In genomic region chr1:56415720-56416119, GRCh38 we compare ENCODE assay signal across 19 cellular contexts.
DNase-seq lines count a peak whose midpoint lies in the region; ATAC-seq, FAIRE-seq and TF ChIP-seq lines count a peak whose summit lies in the region.
"Had no signal": no experiment of that assay in that cellular context is flagged by ENCODE, and none has a peak within 500 bp of the region (broad histone marks: within the 10 kb centered on the region; RNA-seq: fewer than 3 reads in every experiment).

No MANE protein-coding gene starts in this region.

- no peaks in the 10 kb centered on the region for H3K79me2 ChIP-seq in PC-3 (ENCODE audit: low read length)

- WGBS in A549 (ENCODE audit: missing lambda C conversion rate) = 90% methylated on average over 4 of the region's 4 CpGs
- WGBS in lower leg skin, 2 donors = 79 to 84% methylated on average over 4 of the region's 4 CpGs

- no peaks in the 10 kb centered on the region for H4K20me1 ChIP-seq in PC-3 (ENCODE audit: low read length)
- H4K20me1 ChIP-seq: BLaER1 treated with 17β-estradiol and CSF1 and Interleukin-3, amounts not matched to agents 10 nM and 100 nM had no signal

- H3F3A ChIP-seq in PC-3 (ENCODE audit: low read length, unreplicated experiment) = no peaks in the 10 kb centered on the region

- CTCF ChIA-PET in A549 (lab: Yijun Ruan, JAX) (no interaction called here), PC-3 (lab: Charles Lee) (no interaction called here)

- H3K9me2 ChIP-seq in PC-3 (replicated peaks; ENCODE audit: low read length) = no peaks in the 10 kb centered on the region

- DNase-seq in A549 (ENCODE audit: low read depth in 1 of 2, low spot score in 1 of 2) (no peak), PC-3 (no peak), left colon (no peak), mucosa of descending colon (no peak), NCI-H187 (lab: John Stamatoyannopoulos, UW) (no peak), NCI-H2171 (lab: John Stamatoyannopoulos, UW) (no peak), lower leg skin (ENCODE audit: low spot score in 2 of 2) (no peak)
- no peak for DNase-seq in activated CD4-positive, alpha-beta T cell treated with anti-CD3 and anti-CD28 coated beads, Interleukin-2, amount 50 U/mL, for 1 hour
- DNase-seq: CD4-positive, alpha-beta T cell; DMS153; DMS79 treated with DMSO at 0.1 percent for 48 hours; EL; IMR-90 had no signal

- no peak for FAIRE-seq in A549 (lab: Jason Lieb, UNC)
- FAIRE-seq: D721Med, G401.6, GM12891 had no signal

- no peak for ATAC-seq in A549
- no peak for ATAC-seq in PC-3
- peak; percentile 76 for ATAC-seq in left colon
- peak; percentile 63 for ATAC-seq in mucosa of descending colon
- ATAC-seq: HCT116 had no signal

- peaks cover 30% of the 10 kb centered on the region for H3K4me1 ChIP-seq in A549
- peaks cover 34% of the 10 kb centered on the region for H3K4me1 ChIP-seq in PC-3 (ENCODE audit: insufficient read depth, low read length)
- no peaks in the 10 kb centered on the region for H3K4me1 ChIP-seq in mucosa of descending colon (ENCODE audit: low read depth)

- no peak for TF ChIP-seq CTCF in A549 (IDR thresholded peaks at IDR 0.05)
- no peak for TF ChIP-seq CTCF in PC-3 (conservative IDR thresholded peaks at IDR 0.05; ENCODE audit: low read depth, low read length)
- TF ChIP-seq CTCF in mucosa of descending colon (IDR thresholded peaks at IDR 0.05) = no peak
- TF ChIP-seq CTCF in lower leg skin (IDR thresholded peaks at IDR 0.05) = no peak

- peak overlapping the region; percentile 60 to 65; a peak in 5 of 6 replicates for H3K27ac ChIP-seq in A549
- peak overlapping the region; percentile 68 for H3K27ac ChIP-seq in PC-3 (ENCODE audit: low read length)
- H3K27ac ChIP-seq: BLaER1 treated with 17β-estradiol and CSF1 and Interleukin-3, amounts not matched to agents 10 nM and 100 nM; HL-60 had no signal

- intact Hi-C loops in PC-3 (cut with micrococcal nuclease) = loop anchor here (2.0 kb wide), 1 partner anchor 163 kb away; the partner anchor contains the start of gene PLPP3
- intact Hi-C loops in left colon (cut with DNase I, micrococcal nuclease) = loop anchor here in 1 of 2 donors (10.0 kb wide), 1 partner anchor 139 kb away; no protein-coding TSS in a partner anchor
- intact Hi-C loops in mucosa of descending colon (cut with DNase I, micrococcal nuclease) = loop anchor here in 1 of 2 donors (10.0 kb wide), 1 partner anchor 159 kb away; the partner anchor contains the start of gene PLPP3
- intact Hi-C loops in lower leg skin (cut with DNase I; ENCODE audit: low total_unique reads) = no loop called here

- no peak for TF ChIP-seq EP300 in A549 (IDR thresholded peaks at IDR 0.05)

- no peaks in the 10 kb centered on the region for H3K36me3 ChIP-seq in PC-3 (ENCODE audit: low read depth, low read length)
- no peaks in the 10 kb centered on the region for H3K36me3 ChIP-seq in mucosa of descending colon (ENCODE audit: low read depth)
- H3K36me3 ChIP-seq: BLaER1 treated with 17β-estradiol and CSF1 and Interleukin-3, amounts not matched to agents 10 nM and 100 nM had no signal

- no peaks in the 10 kb centered on the region for H3K27me3 ChIP-seq in PC-3 (ENCODE audit: low read length)

- no peak for TF ChIP-seq RAD21 in A549 (conservative IDR thresholded peaks at IDR 0.05 in 1 of 2, IDR thresholded peaks at IDR 0.05 in 1 of 2)

- H3K9me3 ChIP-seq in A549 (no peaks in the 10 kb centered on the region), PC-3 (ENCODE audit: low read length) (no peaks in the 10 kb centered on the region), mucosa of descending colon (no peaks in the 10 kb centered on the region)
- H3K9me3 ChIP-seq: BLaER1 treated with 17β-estradiol and CSF1 and Interleukin-3, amounts not matched to agents 10 nM and 100 nM had no signal

- H3K4me2 ChIP-seq in A549 (peak overlapping the region; percentile 56; the same call in 2 of the 3 replicates), PC-3 (ENCODE audit: low read length) (peak overlapping the region; percentile 50)
- H3K4me2 ChIP-seq: BLaER1 treated with 17β-estradiol and CSF1 and Interleukin-3, amounts not matched to agents 10 nM and 100 nM had no signal

- no peak overlapping the region for H3K9ac ChIP-seq in PC-3 (ENCODE audit: low read length)
- H3K9ac ChIP-seq: BLaER1 treated with 17β-estradiol and CSF1 and Interleukin-3, amounts not matched to agents 10 nM and 100 nM had no signal

- POLR2A ChIA-PET in A549 (lab: Yijun Ruan, JAX) = no interaction called here
- POLR2A ChIA-PET in PC-3 (lab: Charles Lee; ENCODE audit: unreplicated experiment) = interaction anchor here (0.5 kb wide), 1 partner anchor 96 kb away, joined by 3 read pairs; no protein-coding TSS in a partner anchor

- BruUV-seq in PC-3 (replicated peaks; lab: Mats Ljungman, UMichigan) = no TSS peak

- no peak overlapping the region for H2AFZ ChIP-seq in PC-3 (ENCODE audit: low read length)

- no peak for TF ChIP-seq POLR2A in A549 (IDR thresholded peaks at IDR 0.05; ENCODE audit: low read length)
- no peak for TF ChIP-seq POLR2A in lower leg skin (IDR thresholded peaks at IDR 0.05)

- no peak overlapping the region for H3K4me3 ChIP-seq in A549
- H3K4me3 ChIP-seq in PC-3 (ENCODE audit: low read length) = no peak overlapping the region
- H3K4me3 ChIP-seq in mucosa of descending colon = no peak overlapping the region
- H3K4me3 ChIP-seq in lower leg skin (ENCODE audit: low read depth, poor library complexity, severe bottlenecking) = no peak overlapping the region
- H3K4me3 ChIP-seq: BLaER1 treated with 17β-estradiol and CSF1 and Interleukin-3, amounts not matched to agents 10 nM and 100 nM had no signal

TF ChIP-seq in A549, 52 proteins besides CTCF, POLR2A, EP300 and RAD21:
- TF ChIP-seq NPAS2 (CRISPR knock-in tag; IDR thresholded peaks at IDR 0.05; ENCODE audit: borderline replicate concordance) (no peak), SMC3 (IDR thresholded peaks at IDR 0.05) (no peak)
TF ChIP-seq in A549: peak in this region for 0.

Comparison
In these comparisons a context has a peak if more than half of its experiments do, and no peak if none do; other contexts are left out.
1. ATAC-seq: peak in left colon (single experiment) and mucosa of descending colon (single experiment); none in A549 (0 of 2) and PC-3 (single experiment).